ENCODE assay signal across 1 cellular context in the genomic region with DNA sequence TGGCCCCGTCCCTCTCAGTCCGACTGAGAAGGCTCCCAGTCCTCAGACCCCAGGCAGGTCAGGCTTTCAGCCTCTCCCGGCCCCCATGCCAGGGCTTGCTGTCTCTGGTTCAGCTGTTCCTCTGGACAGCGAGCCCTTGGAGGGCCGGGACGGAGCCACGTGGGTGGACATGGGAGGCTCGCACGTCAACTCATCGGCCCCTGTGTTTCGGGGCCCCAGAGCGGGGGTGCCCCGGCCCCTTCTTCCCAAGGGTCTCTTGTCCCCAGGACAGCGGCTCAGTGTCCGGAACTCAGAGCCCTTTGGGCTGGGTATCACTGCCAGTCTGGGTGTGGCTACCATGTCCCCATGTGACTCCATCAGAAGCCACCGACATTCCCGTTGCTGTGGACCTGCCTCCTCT. TPM values are rescaled to one million over a fixed set of nuclear protein-coding genes. Genes with fewer than 3 reads are reported as not detected.
"Had no signal": no experiment of that assay in that cellular context is flagged by ENCODE, and none has a peak within 500 bp of the region (broad histone marks: within the 10 kb centered on the region; RNA-seq: fewer than 3 reads in every experiment).

No MANE protein-coding gene starts in this region.

RNA-seq across cellular contexts. Expression of gene BMP8B, which starts 10.8 kb away (rescaled TPM):
- total RNA-seq: IMR-90 had no signal
- polyA plus RNA-seq: IMR-90 had no signal
